ENCODE assay signal across 1 cellular context in the genomic region with DNA sequence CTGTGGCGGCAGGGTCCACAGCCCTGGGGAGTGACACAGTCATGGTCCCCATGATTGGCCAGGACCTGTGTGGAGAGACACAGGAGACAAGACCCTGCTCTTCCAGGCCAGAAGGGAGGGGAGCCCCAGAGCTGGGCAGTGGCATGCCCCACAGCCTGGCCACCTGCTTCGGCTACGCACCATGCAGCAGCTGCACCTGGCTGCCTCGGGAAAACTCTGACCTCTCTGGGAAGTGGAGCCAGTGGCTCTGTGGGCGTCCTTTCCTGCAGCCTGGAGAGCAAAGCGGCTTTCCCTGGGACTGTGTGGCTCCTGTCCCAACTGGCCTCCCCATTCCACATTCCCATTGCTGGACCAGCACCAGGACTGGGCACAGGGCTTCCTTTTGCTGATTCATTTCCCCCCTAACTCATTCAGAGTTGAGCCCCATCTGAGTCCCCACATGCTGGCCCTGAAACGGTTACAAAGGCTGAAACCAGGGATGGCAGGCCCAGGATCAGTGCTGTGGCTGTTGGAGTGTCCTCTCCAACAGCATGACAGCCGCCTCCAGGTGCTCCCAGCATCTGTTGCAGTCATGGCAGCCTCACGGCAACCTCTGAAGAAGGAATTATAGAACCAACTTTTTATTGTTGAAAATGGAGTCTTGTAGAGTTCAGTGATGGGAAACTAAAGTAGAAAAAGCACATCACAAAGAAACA.
TF ChIP-seq lines count a peak whose summit lies in the region.

No MANE protein-coding gene starts in this region.

TF ChIP-seq in K562, 482 proteins besides CTCF, POLR2A, EP300 and RAD21:
- TF ChIP-seq RBFOX2 (IDR thresholded peaks at IDR 0.05; ENCODE audit: low read depth, low read length) (peak; percentile 36; the same call in 1 of the 2 replicates), POLR2G (IDR thresholded peaks at IDR 0.05; ENCODE audit: low read depth, low read length) (peak; percentile 41; the same call in 1 of the 2 replicates)
- TF ChIP-seq, protein P1, sequence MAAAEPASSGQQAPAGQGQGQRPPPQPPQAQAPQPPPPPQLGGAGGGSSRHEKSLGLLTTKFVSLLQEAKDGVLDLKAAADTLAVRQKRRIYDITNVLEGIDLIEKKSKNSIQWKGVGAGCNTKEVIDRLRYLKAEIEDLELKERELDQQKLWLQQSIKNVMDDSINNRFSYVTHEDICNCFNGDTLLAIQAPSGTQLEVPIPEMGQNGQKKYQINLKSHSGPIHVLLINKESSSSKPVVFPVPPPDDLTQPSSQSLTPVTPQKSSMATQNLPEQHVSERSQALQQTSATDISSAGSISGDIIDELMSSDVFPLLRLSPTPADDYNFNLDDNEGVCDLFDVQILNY (CRISPR knock-in tag; IDR thresholded peaks at IDR 0.05) = no peak
